ENCODE assay signal across 8 cellular contexts in the genomic region with DNA sequence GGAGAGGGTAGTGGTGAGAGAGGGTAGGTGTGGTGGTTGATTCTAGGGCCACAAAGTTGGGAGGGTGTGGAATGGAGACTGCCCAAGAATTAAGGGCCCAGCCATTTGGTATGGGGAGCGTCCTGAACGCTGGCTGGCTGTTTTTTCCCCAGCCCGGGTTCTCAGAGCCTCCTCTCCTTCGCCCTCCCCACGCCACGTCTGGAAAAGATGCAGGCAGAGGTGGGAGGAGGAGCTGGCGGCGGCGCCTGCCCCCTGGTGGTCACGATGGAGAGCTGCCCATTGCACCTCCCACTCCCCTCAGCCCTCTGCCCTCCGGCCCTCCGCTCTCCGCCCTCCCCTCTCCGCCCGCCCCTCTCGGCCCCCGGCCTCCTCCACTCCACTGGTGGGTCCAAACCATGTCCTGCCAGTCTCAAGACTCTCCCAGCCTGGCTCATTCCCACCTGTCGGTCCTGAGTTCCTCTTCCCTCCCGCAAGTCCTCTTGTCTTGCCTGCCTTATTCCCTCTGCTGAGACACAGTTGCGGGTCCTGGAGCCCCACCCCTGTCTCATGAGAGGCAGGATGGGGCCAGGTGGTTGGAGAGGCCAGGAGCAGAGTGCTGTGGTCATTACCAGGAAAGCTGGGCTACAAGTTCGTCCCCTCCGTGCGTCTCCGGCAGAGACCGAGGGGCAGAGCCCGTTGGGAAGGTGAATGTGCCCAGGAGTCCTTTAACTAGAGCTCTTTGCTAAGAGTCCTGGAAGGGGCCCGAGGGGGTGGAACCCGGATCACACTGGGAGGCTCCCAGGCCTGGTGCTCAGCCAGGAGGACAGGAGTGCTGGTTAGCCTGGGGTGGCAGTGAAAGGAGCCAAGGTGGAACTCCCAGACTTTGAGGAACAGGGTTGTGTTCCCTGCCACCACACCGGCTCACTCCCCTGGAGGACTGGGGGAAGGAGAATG. TPM values are rescaled to one million over a fixed set of nuclear protein-coding genes. Genes with fewer than 3 reads are reported as not detected.
DNase-seq lines count a peak whose midpoint lies in the region; ATAC-seq and TF ChIP-seq lines count a peak whose summit lies in the region.

No MANE protein-coding gene starts in this region.

- H3K79me2 ChIP-seq in HCT116 (ENCODE audit: insufficient read depth, low read length) = no peaks in the 10 kb centered on the region

- H4K20me1 ChIP-seq in HCT116 (ENCODE audit: insufficient read depth) = no peaks in the 10 kb centered on the region

- POLR2A ChIA-PET in BJ (lab: Charles Lee) = interaction anchor here (0.5 kb wide), 1 partner anchor 56 kb away, joined by 3 read pairs; a partner anchor contains a TSS
- POLR2A ChIA-PET in HCT116 (lab: Charles Lee) = interaction anchor here (1.2 to 2.4 kb wide), 5 partner anchors 8 to 269 kb away, joined by 3 to 14 read pairs (median 5); a partner anchor contains a TSS

- CTCF ChIA-PET in BJ (lab: Yijun Ruan, JAX) = interaction anchor here (0.5 to 14.9 kb wide), 44 partner anchors 9 to 688 kb away, joined by 3 to 456 read pairs (median 4); a partner anchor contains a TSS
- CTCF ChIA-PET in HCT116 (lab: Charles Lee) = interaction anchor here (0.7 to 7.6 kb wide), 28 partner anchors 8 to 275 kb away, joined by 3 to 246 read pairs (median 5); a partner anchor contains a TSS

- H3K27me3 ChIP-seq in BJ (ENCODE audit: control insufficient read depth, insufficient read depth, low read length) (no peaks in the 10 kb centered on the region), HCT116 (ENCODE audit: insufficient read depth, low read length) (no peaks in the 10 kb centered on the region), colonic mucosa (no peaks in the 10 kb centered on the region)

- RAD21 ChIA-PET in HCT116 (lab: Charles Lee; ENCODE audit: low non-redundant PET in 1 of 2, low total read pairs in 2 of 2, uncharacterized antibody in 2 of 2, unreplicated experiment in 2 of 2) = interaction anchor here (0.9 to 1.8 kb wide), 5 partner anchors 49 to 258 kb away, joined by 3 to 14 read pairs (median 5); no protein-coding TSS in a partner anchor

- H2AFZ ChIP-seq in HCT116 (ENCODE audit: low read depth, low read length, poor library complexity, severe bottlenecking) = no peak overlapping the region

- no peaks in the 10 kb centered on the region for H3K9me2 ChIP-seq in HCT116 (ENCODE audit: insufficient read depth)

- H3K9me3 ChIP-seq in HCT116 (ENCODE audit: control insufficient read depth in 1 of 2, insufficient read depth in 1 of 2, low read depth in 1 of 2, low read length in 2 of 2) (no peaks in the 10 kb centered on the region), colonic mucosa (no peaks in the 10 kb centered on the region)

- peak; percentile 91 for TF ChIP-seq CTCF in BJ (IDR thresholded peaks at IDR 0.05; ENCODE audit: insufficient read depth, low read depth, low read length)
- TF ChIP-seq CTCF in HCT116 (IDR thresholded peaks at IDR 0.05 in 2 of 3, conservative IDR thresholded peaks at IDR 0.05 in 1 of 3; ENCODE audit: borderline replicate concordance in 1 of 3, insufficient read depth in 1 of 3, low read depth in 2 of 3, low read length in 2 of 3) = peak; percentile 63 to 86 (median 81)
- TF ChIP-seq CTCF in colonic mucosa (IDR thresholded peaks at IDR 0.05) = peak; percentile 73

- H3K4me1 ChIP-seq in HCT116 (ENCODE audit: control insufficient read depth in 1 of 2, insufficient read depth in 2 of 2, low read length in 2 of 2) (peaks cover 21 to 45% of the 10 kb centered on the region in 2 experiments), colonic mucosa (peaks cover 3% of the 10 kb centered on the region)

- H3K36me3 ChIP-seq in BJ (ENCODE audit: control insufficient read depth, insufficient read depth, low read length) (peaks cover 7% of the 10 kb centered on the region), HCT116 (ENCODE audit: control insufficient read depth in 1 of 2, insufficient read depth in 2 of 2, low read length in 2 of 2) (no peaks in the 10 kb centered on the region), colonic mucosa (no peaks in the 10 kb centered on the region)

- DNase-seq in BJ (ENCODE audit: low read depth) (no peak), HCT116 (ENCODE audit: low read depth, low spot score) (no peak), NCI-H226 (peak; percentile 33), colonic mucosa (peak; percentile 60), left colon (peak; percentile 55 to 66)
- DNase-seq in activated CD4-positive, alpha-beta T cell treated with anti-CD3 and anti-CD28 coated beads for 4 hours = peak; percentile 35 to 53
- peak; percentile 64 for DNase-seq in stimulated activated CD4-positive, alpha-beta T cell treated with anti-CD3 and anti-CD28 coated beads, Interleukin-1b, Interleukin-23, amount 100 ng/mL, for 48 hours

- BruUV-seq in HCT116 (replicated peaks; lab: Mats Ljungman, UMichigan) = no TSS peak

- H3K4me2 ChIP-seq in HCT116 (ENCODE audit: low read length) = peak overlapping the region; percentile 63

- ATAC-seq in HCT116 = peak; percentile 85
- ATAC-seq in left colon = peak; percentile 87
- no peak for ATAC-seq in HG03442 (IDR thresholded peaks at IDR 0.05; ENCODE audit: unreplicated experiment)

- intact Hi-C loops in HCT116 (cut with micrococcal nuclease) = no loop called here
- intact Hi-C loops in colonic mucosa (cut with DNase I) = loop anchor here (2.0 to 5.0 kb wide), 2 partner anchors 52 to 258 kb away; no protein-coding TSS in a partner anchor
- intact Hi-C loops in left colon (cut with DNase I, micrococcal nuclease) = loop anchor here (2.0 to 10.0 kb wide), 4 partner anchors 57 to 258 kb away; a partner anchor contains a TSS

- H3K4me3 ChIP-seq in BJ (ENCODE audit: low read depth, low read length) = no peak overlapping the region
- no peak overlapping the region for H3K4me3 ChIP-seq in HCT116 (replicated peaks in 1 of 2; ENCODE audit: low read depth in 1 of 2, low read length in 2 of 2)
- peak overlapping the region; percentile 19 for H3K4me3 ChIP-seq in colonic mucosa

- no peak overlapping the region for H3K27ac ChIP-seq in HCT116 (ENCODE audit: low read depth, low read length)
- H3K27ac ChIP-seq in colonic mucosa = no peak overlapping the region

- TF ChIP-seq RAD21 in HCT116 (IDR thresholded peaks at IDR 0.05; ENCODE audit: low read depth) = peak; percentile 84

- TF ChIP-seq POLR2A in HCT116 (IDR thresholded peaks at IDR 0.05; ENCODE audit: borderline replicate concordance, extremely low read depth, insufficient read depth, insufficient read length) = no peak

- H3K9ac ChIP-seq in HCT116 (ENCODE audit: low read length) (peak overlapping the region; percentile 28; the same call in 1 of the 2 replicates), colonic mucosa (ENCODE audit: low read depth in 2 of 2, low read length in 2 of 2) (peak overlapping the region in 1 of 2 donors; percentile 74)

TF ChIP-seq in HCT116, 20 proteins besides CTCF, POLR2A, EP300 and RAD21:
- TF ChIP-seq CBX3 (IDR thresholded peaks at IDR 0.05; ENCODE audit: low read depth) = no peak
- TF ChIP-seq POLR2AphosphoS5 (IDR thresholded peaks at IDR 0.05; ENCODE audit: low read depth, low read length) = peak; percentile 39; the same call in 1 of the 2 replicates
- no peak for TF ChIP-seq JUND (IDR thresholded peaks at IDR 0.05)
- TF ChIP-seq SRF (IDR thresholded peaks at IDR 0.05; ENCODE audit: low read depth) = no peak
- TF ChIP-seq FOSL1 (IDR thresholded peaks at IDR 0.05; ENCODE audit: low read depth) = no peak

RNA-seq across cellular contexts. Expression of a gene that starts 22.6 kb away (rescaled TPM):
- 27.2 and 30.7 TPM in 2 replicates for polyA plus RNA-seq in BJ (2011; rRNA removed)
- polyA minus RNA-seq in BJ (2011; rRNA and poly(A)+ RNA removed) = 16.2 and 29.1 TPM in 2 replicates
- 16.1 TPM for total RNA-seq in HCT116 (2021; ENCODE audit: unreplicated experiment)
- 17.3 and 20.5 TPM in 2 replicates for polyA plus RNA-seq in HCT116 (2012)
- total RNA-seq in colonic mucosa = 1 to 10 TPM in 1 of 2 donors, under 1 TPM in 1; 0.40 to 1.2 TPM
- 1 to 10 TPM; 1.6 to 1.7 TPM for total RNA-seq in left colon

RNA-seq across cellular contexts. Expression of a gene that starts 36.9 kb away (rescaled TPM):
- 0.99 and 1.2 TPM in 2 replicates for polyA plus RNA-seq in BJ (2011; rRNA removed)
- polyA minus RNA-seq in BJ (2011; rRNA and poly(A)+ RNA removed) = 0.09 TPM in 1 of 2 replicates, not detected in the other
- 0.47 TPM for total RNA-seq in HCT116 (2021; ENCODE audit: unreplicated experiment)
- 0.39 and 0.56 TPM in 2 replicates for polyA plus RNA-seq in HCT116 (2012)
- total RNA-seq in colonic mucosa = under 1 TPM in 1 of 2 donors, not detected in 1; 0.82 TPM
- under 1 TPM; 0.18 to 0.59 TPM for total RNA-seq in left colon

RNA-seq across cellular contexts. Expression of a gene that starts 56.3 kb away (rescaled TPM):
- polyA plus RNA-seq in BJ (2011; rRNA removed) = 6.2 and 9.5 TPM in 2 replicates
- 6.8 and 14.0 TPM in 2 replicates for polyA minus RNA-seq in BJ (2011; rRNA and poly(A)+ RNA removed)
- total RNA-seq in HCT116 (2021; ENCODE audit: unreplicated experiment) (35.6 TPM), colonic mucosa (10 to 100 TPM; 34.9 to 35.1 TPM), left colon (10 to 100 TPM; 36.2 to 38.4 TPM)
- polyA plus RNA-seq in HCT116 (2012) = 24.6 and 25.2 TPM in 2 replicates

Comparison
In these comparisons a context has a peak if more than half of its experiments do, and no peak if none do; other contexts are left out.
1. DNase-seq: peak in NCI-H226 (single experiment), activated CD4-positive, alpha-beta T cell treated with anti-CD3 and anti-CD28 coated beads for 4 hours (2 of 2), colonic mucosa (single experiment), left colon (2 of 2) and stimulated activated CD4-positive, alpha-beta T cell treated with anti-CD3 and anti-CD28 coated beads, Interleukin-1b, Interleukin-23, amount 100 ng/mL, for 48 hours (single experiment); none in BJ (single experiment) and HCT116 (single experiment).
2. Peak in every context shown above with its lines, with median percentiles within 50 percentile points of each other: CTCF ChIP-seq.